ENCODE assay signal across 31 cellular contexts in genomic region chr6:145743325-145743724, GRCh38.
"Had no signal": no experiment of that assay in that cellular context is flagged by ENCODE, and none has a peak within 500 bp of the region (broad histone marks: within the 10 kb centered on the region; RNA-seq: fewer than 3 reads in every experiment).

No MANE protein-coding gene starts in this region.

- H3K9me3 Mint-ChIP-seq: activated B cell treated with CpG ODN at 0.5 μM for 24 hours; central memory CD8-positive, alpha-beta T cell; dendritic cell treated with granulocyte-macrophage colony-stimulating factor and Interleukin-4, amounts not matched to agents 40 ng/mL and 50 ng/mL, for 4 days; effector memory CD8-positive, alpha-beta T cell had no signal

- H3K4me1 ChIP-seq: esophagus squamous epithelium, heart right ventricle had no signal

- H3K4me3 Mint-ChIP-seq: activated B cell treated with CpG ODN at 0.5 μM for 24 hours; activated CD4-positive, alpha-beta memory T cell treated with anti-CD3 and anti-CD28 coated beads, Interleukin-2, amount 10 ng/mL, durations not matched to agents 7 days and 5 days; activated CD4-positive, alpha-beta T cell treated with anti-CD3 and anti-CD28 coated beads, Interleukin-2, amount 10 ng/mL, durations not matched to agents 24 days and 14 days; activated naive CD8-positive, alpha-beta T cell; activated T-cell treated with anti-CD3 and anti-CD28 coated beads, Interleukin-2, amount 50 U/mL, for 24 hours; activated T-cell treated with anti-CD3 and anti-CD28 coated beads, Interleukin-2, amount 50 U/mL, for 72 hours; central memory CD8-positive, alpha-beta T cell; dendritic cell treated with granulocyte-macrophage colony-stimulating factor and Interleukin-4, amounts not matched to agents 40 ng/mL and 50 ng/mL, for 4 days; effector memory CD8-positive, alpha-beta T cell; T-helper 17 cell; T-helper 2 cell treated with Interferon-gamma antibody and Interleukin-4, amounts not matched to agents 5 μg/mL and 100 μg/mL, for 36 hours had no signal

- H3K27ac Mint-ChIP-seq: activated B cell treated with CpG ODN at 0.5 μM for 24 hours; activated CD4-positive, alpha-beta memory T cell treated with anti-CD3 and anti-CD28 coated beads, Interleukin-2, amount 10 ng/mL, durations not matched to agents 7 days and 5 days; activated CD4-positive, alpha-beta T cell treated with anti-CD3 and anti-CD28 coated beads, Interleukin-2, amount 10 ng/mL, durations not matched to agents 24 days and 14 days; activated naive CD8-positive, alpha-beta T cell; activated T-cell treated with anti-CD3 and anti-CD28 coated beads, Interleukin-2, amount 50 U/mL, for 24 hours; activated T-cell treated with anti-CD3 and anti-CD28 coated beads, Interleukin-2, amount 50 U/mL, for 72 hours; dendritic cell treated with granulocyte-macrophage colony-stimulating factor and Interleukin-4, amounts not matched to agents 40 ng/mL and 50 ng/mL, for 4 days; effector memory CD8-positive, alpha-beta T cell; T-helper 17 cell; T-helper 2 cell treated with Interferon-gamma antibody and Interleukin-4, amounts not matched to agents 5 μg/mL and 100 μg/mL, for 36 hours had no signal

- DNase-seq: activated B cell treated with CpG ODN at 0.5 μM for 24 hours; activated CD4-positive, alpha-beta memory T cell treated with anti-CD3 and anti-CD28 coated beads, Interleukin-2, amount 10 ng/mL, durations not matched to agents 7 days and 5 days; activated CD4-positive, alpha-beta T cell treated with anti-CD3 and anti-CD28 coated beads, Interleukin-2, amount 10 ng/mL, durations not matched to agents 24 days and 14 days; activated CD8-positive, alpha-beta memory T cell treated with anti-CD3 and anti-CD28 coated beads, Interleukin-2, amount 50 U/mL, for 48 hours; activated effector memory CD4-positive, alpha-beta T cell treated with Interleukin-2 at 50 U/mL for 16 hours; activated gamma-delta T cell treated with Interleukin-2 at 50 U/mL for 16 hours; activated naive CD4-positive, alpha-beta T cell treated with anti-CD3 and anti-CD28 coated beads, Interleukin-2, amount 50 U/mL, for 16 hours; activated naive CD4-positive, alpha-beta T cell treated with Interleukin-2 at 50 U/mL for 16 hours; activated T-cell treated with anti-CD3 and anti-CD28 coated beads for 4 hours; activated T-cell treated with anti-CD3 and anti-CD28 coated beads, Interleukin-2, amount 50 U/mL, for 24 hours; activated T-cell treated with anti-CD3 and anti-CD28 coated beads, Interleukin-2, amount 50 U/mL, for 72 hours; amniotic stem cell; anterior cingulate cortex; brain microvascular endothelial cell; dorsolateral prefrontal cortex; effector memory CD8-positive, alpha-beta T cell; esophagus squamous epithelium; foreskin melanocyte; heart right ventricle; T-helper 1 cell; T-helper 17 cell; T1000; WERI-Rb-1 had no signal

- H3K27me3 Mint-ChIP-seq: activated B cell treated with CpG ODN at 0.5 μM for 24 hours; activated CD4-positive, alpha-beta memory T cell treated with anti-CD3 and anti-CD28 coated beads, Interleukin-2, amount 10 ng/mL, durations not matched to agents 7 days and 5 days; activated naive CD8-positive, alpha-beta T cell; activated T-cell treated with anti-CD3 and anti-CD28 coated beads, Interleukin-2, amount 50 U/mL, for 24 hours; dendritic cell treated with granulocyte-macrophage colony-stimulating factor and Interleukin-4, amounts not matched to agents 40 ng/mL and 50 ng/mL, for 4 days; T-helper 17 cell had no signal

- H3K4me3 ChIP-seq: coronary artery, dorsolateral prefrontal cortex, esophagus squamous epithelium, gastroesophageal sphincter, heart right ventricle, hepatocyte had no signal

- H3K27ac ChIP-seq: brain microvascular endothelial cell, coronary artery, dorsolateral prefrontal cortex, esophagus squamous epithelium, gastroesophageal sphincter, heart right ventricle, hepatocyte, WERI-Rb-1 had no signal

- H3K27me3 ChIP-seq: brain microvascular endothelial cell, dorsolateral prefrontal cortex, gastroesophageal sphincter, heart right ventricle, hepatocyte had no signal

- H3K4me1 Mint-ChIP-seq: activated B cell treated with CpG ODN at 0.5 μM for 24 hours; activated CD4-positive, alpha-beta memory T cell treated with anti-CD3 and anti-CD28 coated beads, Interleukin-2, amount 10 ng/mL, durations not matched to agents 7 days and 5 days; activated CD4-positive, alpha-beta T cell treated with anti-CD3 and anti-CD28 coated beads, Interleukin-2, amount 10 ng/mL, durations not matched to agents 24 days and 14 days; central memory CD8-positive, alpha-beta T cell; T-helper 17 cell had no signal

- ATAC-seq: activated CD4-positive, CD25-positive, alpha-beta regulatory T cell treated with anti-CD3 and anti-CD28 coated beads, Interleukin-2, amount 50 U/mL, for 24 hours; activated T-cell treated with anti-CD3 and anti-CD28 coated beads, Interleukin-2, amount 50 U/mL, for 72 hours; effector memory CD8-positive, alpha-beta T cell; gastroesophageal sphincter; heart right ventricle; T-helper 17 cell had no signal

- H3K9me3 ChIP-seq: esophagus squamous epithelium had no signal

- H3K36me3 ChIP-seq: brain microvascular endothelial cell, esophagus squamous epithelium, gastroesophageal sphincter, heart right ventricle, WERI-Rb-1 had no signal
